1 cellular context compared by ENCODE assay signal in genomic region chr10:114694735-114695134, GRCh38.
TF ChIP-seq lines count a peak whose summit lies in the region.

No MANE protein-coding gene starts in this region.

TF ChIP-seq in GM12878, 131 proteins besides CTCF, POLR2A, EP300 and RAD21 (continued from another document):
- no peak for TF ChIP-seq NKRF (conservative IDR thresholded peaks at IDR 0.05)
- no peak for TF ChIP-seq ZBTB33 (IDR thresholded peaks at IDR 0.05)
- TF ChIP-seq TARDBP (IDR thresholded peaks at IDR 0.05; ENCODE audit: borderline replicate concordance) = no peak
